In genomic region chr17:74739227-74739831, GRCh38 we compare ENCODE assay signal across 14 cellular contexts. TPM values are rescaled to one million over a fixed set of nuclear protein-coding genes. Genes with fewer than 3 reads are reported as not detected.
DNase-seq lines count a peak whose midpoint lies in the region; ATAC-seq, FAIRE-seq and TF ChIP-seq lines count a peak whose summit lies in the region.
"Had no signal": no experiment of that assay in that cellular context is flagged by ENCODE, and none has a peak within 500 bp of the region (broad histone marks: within the 10 kb centered on the region; RNA-seq: fewer than 3 reads in every experiment).

No MANE protein-coding gene starts in this region.

- no peak overlapping the region for H2BK12ac ChIP-seq in H1 (ENCODE audit: low read depth, low read length)

- H3K36me3 ChIP-seq in BLaER1 = no peaks in the 10 kb centered on the region
- no peaks in the 10 kb centered on the region for H3K36me3 ChIP-seq in Caco-2 (ENCODE audit: control insufficient read depth, insufficient read depth, low read length)
- no peaks in the 10 kb centered on the region for H3K36me3 ChIP-seq in H1 (ENCODE audit: control insufficient read depth in 2 of 4, insufficient read depth in 4 of 4, low read length in 3 of 4)
- H3K36me3 ChIP-seq in gastrocnemius medialis = no peaks in the 10 kb centered on the region
- H3K36me3 ChIP-seq: right atrium auricular region had no signal

- peaks cover 99% of the 10 kb centered on the region for H3K4me1 ChIP-seq in BLaER1
- H3K4me1 ChIP-seq in Caco-2 = peaks cover 24% of the 10 kb centered on the region
- H3K4me1 ChIP-seq in H1 (replicated peaks in 1 of 4; ENCODE audit: control insufficient read depth in 3 of 4, insufficient read depth in 4 of 4, low read length in 3 of 4) = peaks cover 5 to 18% (median 11%) of the 10 kb centered on the region in 4 experiments
- H3K4me1 ChIP-seq in gastrocnemius medialis = peaks cover 0 to 12% of the 10 kb centered on the region in 2 donors

- TF ChIP-seq EP300 in H1 (IDR thresholded peaks at IDR 0.05; ENCODE audit: borderline replicate concordance in 1 of 2, low read depth in 2 of 2, low read length in 2 of 2) = no peak

- CTCF ChIA-PET in Caco-2 (lab: Charles Lee) (interaction anchor here (3.2 to 4.1 kb wide), 2 partner anchors 82 to 134 kb away, joined by 11 to 366 read pairs; partner anchors contain the start of gene FDXR), H1 (lab: Charles Lee; ENCODE audit: partially characterized antibody) (interaction anchor here (0.7 to 5.7 kb wide), 13 partner anchors 12 to 1282 kb away, joined by 3 to 81 read pairs (median 11); no protein-coding TSS in a partner anchor)

- DNase-seq in Caco-2 (no peak), T1000 (lab: John Stamatoyannopoulos, UW) (peak; percentile 88), H1 (ENCODE audit: low read depth in 1 of 2, low spot score in 2 of 2) (no peak), gastrocnemius medialis (no peak), omental fat pad (ENCODE audit: low spot score) (no peak), posterior vena cava (ENCODE audit: low spot score) (no peak)
- DNase-seq: C1 segment of cervical spinal cord; Kasumi-1; NK-92 treated with Interleukin-12 subunit alpha and Interleukin-12 subunit beta, amount 100 ng/mL, for 24 hours had no signal

- 0 out of 2 replicates have a peak overlapping the region, but pooled peaks have one; percentile 16 for H2AK5ac ChIP-seq in H1 (ENCODE audit: low read depth, low read length)

- no peak overlapping the region for H3K14ac ChIP-seq in H1 (ENCODE audit: insufficient read length)

- intact Hi-C loops in Caco-2 (cut with micrococcal nuclease; ENCODE audit: unreplicated experiment) = no loop called here
- intact Hi-C loops in gastrocnemius medialis (cut with DNase I; ENCODE audit: low total_unique reads) = no loop called here
- intact Hi-C loops in posterior vena cava (cut with DNase I) = no loop called here

- no peak for FAIRE-seq in H1 (lab: Jason Lieb, UNC)

- TF ChIP-seq CTCF in Caco-2 (IDR thresholded peaks at IDR 0.05; ENCODE audit: insufficient read depth in 1 of 2, low read depth in 1 of 2, low read length in 1 of 2, severe bottlenecking in 1 of 2, unreplicated experiment in 1 of 2) (no peak), H1 (IDR thresholded peaks at IDR 0.05; ENCODE audit: control extremely low read depth in 1 of 3, insufficient read depth in 1 of 3, low read depth in 1 of 3, low read length in 3 of 3) (no peak), gastrocnemius medialis (IDR thresholded peaks at IDR 0.05 in 4 of 5, conservative IDR thresholded peaks at IDR 0.05 in 1 of 5) (no peak), omental fat pad (IDR thresholded peaks at IDR 0.05) (no peak)

- H3K27ac Mint-ChIP-seq in Caco-2 (ENCODE audit: unreplicated experiment) = no peak overlapping the region

- H4K91ac ChIP-seq in H1 (replicated peaks; ENCODE audit: insufficient read length, low read length) = no peak overlapping the region

- H2BK5ac ChIP-seq in H1 (ENCODE audit: low read depth, low read length) = no peak overlapping the region

- TF ChIP-seq POLR2A in H1 (IDR thresholded peaks at IDR 0.05; ENCODE audit: control extremely low read depth in 1 of 2, low read depth in 2 of 2, low read length in 2 of 2) (no peak), gastrocnemius medialis (IDR thresholded peaks at IDR 0.05) (no peak)

- peaks cover 6% of the 10 kb centered on the region for H3K36me3 Mint-ChIP-seq in Caco-2 (ENCODE audit: insufficient read depth, unreplicated experiment)

- H2AFZ ChIP-seq in H1 (ENCODE audit: low read length) = no peak overlapping the region

- peak overlapping the region; percentile 92 for H3K4me2 ChIP-seq in BLaER1
- H3K4me2 ChIP-seq in H1 (ENCODE audit: insufficient read depth in 1 of 2, low read depth in 2 of 2, low read length in 2 of 2) = no peak overlapping the region

- H3K9me3 Mint-ChIP-seq in Caco-2 (ENCODE audit: unreplicated experiment) = no peaks in the 10 kb centered on the region

- H3K79me1 ChIP-seq in H1 (ENCODE audit: low read depth, low read length) = no peaks in the 10 kb centered on the region

- no peaks in the 10 kb centered on the region for H3K9me3 ChIP-seq in BLaER1
- H3K9me3 ChIP-seq in Caco-2 = no peaks in the 10 kb centered on the region
- no peaks in the 10 kb centered on the region for H3K9me3 ChIP-seq in H1 (ENCODE audit: insufficient read depth in 2 of 2, low read depth in 1 of 2, low read length in 1 of 2)
- no peaks in the 10 kb centered on the region for H3K9me3 ChIP-seq in gastrocnemius medialis
- H3K9me3 ChIP-seq: right atrium auricular region had no signal

- H3K18ac ChIP-seq in H1 (ENCODE audit: extremely low read depth, low read length) = no peak overlapping the region; the same call in 1 of the 2 replicates

- no peak overlapping the region for H3K56ac ChIP-seq in H1 (replicated peaks; ENCODE audit: insufficient read length, low read depth, low read length)

- no peak overlapping the region for H3K4ac ChIP-seq in H1 (replicated peaks; ENCODE audit: insufficient read length, low read depth, low read length)

- H3K79me2 ChIP-seq in H1 (ENCODE audit: control insufficient read depth in 1 of 2, insufficient read depth in 2 of 2, low read length in 2 of 2) = no peaks in the 10 kb centered on the region

- in situ Hi-C loops in gastrocnemius medialis (cut with MboI; ENCODE audit: low sequenced_read_pairs in 4 of 4) = no loop called here

- WGBS in H1 (ENCODE audit: extremely low coverage in 1 of 2, insufficient coverage in 1 of 2, insufficient read length in 1 of 2, insufficient replicate concordance in 2 of 2, low coverage in 1 of 2, low lambda C conversion rate in 2 of 2, missing lambda C conversion rate in 1 of 2), 2 experiments = 82% methylated on average over 9 of the region's 12 CpGs; no CpG with 5 or more reads in 1 of the 2 experiments

- peak overlapping the region; percentile 76 for H3K4me3 Mint-ChIP-seq in Caco-2 (ENCODE audit: unreplicated experiment)

- H2BK15ac ChIP-seq in H1 (ENCODE audit: low read length) = no peak overlapping the region

- H3K27ac ChIP-seq in BLaER1 = peak overlapping the region; percentile 88
- no peak overlapping the region for H3K27ac ChIP-seq in H1 (ENCODE audit: low read depth, low read length)
- H3K27ac ChIP-seq in gastrocnemius medialis = no peak overlapping the region
- H3K27ac ChIP-seq: right atrium auricular region, VCaP had no signal

- POLR2A ChIA-PET in Caco-2 (lab: Charles Lee) = no interaction called here
- POLR2A ChIA-PET in H1 (lab: Charles Lee; ENCODE audit: partially characterized antibody) = interaction anchor here (0.6 to 4.6 kb wide), 2 partner anchors 10 to 1399 kb away, joined by 4 to 60 read pairs; partner anchors contain the start of gene NHERF1

- H3K9ac ChIP-seq in BLaER1 (0 out of 2 replicates have a peak overlapping the region, but pooled peaks have one; percentile 77), H1 (replicated peaks in 1 of 4; ENCODE audit: extremely low read depth in 1 of 4, low read depth in 3 of 4, low read length in 3 of 4) (no peak overlapping the region)

- no peak overlapping the region for H4K5ac ChIP-seq in H1 (ENCODE audit: insufficient read length, low read depth, low read length)

- ATAC-seq in HG02852 (IDR thresholded peaks at IDR 0.05; ENCODE audit: unreplicated experiment) (no peak), gastrocnemius medialis (no peak), omental fat pad (ENCODE audit: low FRiP score) (no peak)

- no peaks in the 10 kb centered on the region for H4K20me1 ChIP-seq in BLaER1
- H4K20me1 ChIP-seq in H1 (replicated peaks in 1 of 2; ENCODE audit: control insufficient read depth in 1 of 2, insufficient read depth in 2 of 2, low read length in 2 of 2) = no peaks in the 10 kb centered on the region

- no peak overlapping the region for H2BK120ac ChIP-seq in H1 (replicated peaks; ENCODE audit: low read depth, low read length)

- TF ChIP-seq RAD21 in H1 (IDR thresholded peaks at IDR 0.05 in 1 of 2, conservative IDR thresholded peaks at IDR 0.05 in 1 of 2; ENCODE audit: low read depth in 2 of 2, low read length in 2 of 2) = no peak

- peaks cover 10% of the 10 kb centered on the region; the same call in 1 of the 2 replicates for H3K23me2 ChIP-seq in H1 (ENCODE audit: low read depth, low read length)

- H3K23ac ChIP-seq in H1 (ENCODE audit: insufficient read length) = no peak overlapping the region

- H3K4me3 ChIP-seq in BLaER1 = peak overlapping the region; percentile 72
- H3K4me3 ChIP-seq in Caco-2 (ENCODE audit: low read depth, low read length) = no peak overlapping the region
- H3K4me3 ChIP-seq in H1 (ENCODE audit: extremely low read depth in 1 of 4, insufficient read depth in 2 of 4, low read depth in 3 of 4, low read length in 4 of 4) = no peak overlapping the region
- no peak overlapping the region for H3K4me3 ChIP-seq in gastrocnemius medialis
- H3K4me3 ChIP-seq: right atrium auricular region had no signal

- no peak overlapping the region for H4K8ac ChIP-seq in H1 (ENCODE audit: extremely low read depth, insufficient read depth, low read length)

- H3K27me3 Mint-ChIP-seq in Caco-2 (ENCODE audit: insufficient read depth, unreplicated experiment) = no peaks in the 10 kb centered on the region

- H3K4me1 Mint-ChIP-seq in Caco-2 (ENCODE audit: low read depth, unreplicated experiment) = peaks cover 13% of the 10 kb centered on the region

- no peak overlapping the region for H2BK20ac ChIP-seq in H1 (ENCODE audit: low read length)

- no TSS peak for BruUV-seq in Caco-2 (replicated peaks; lab: Mats Ljungman, UMichigan)

- H3K27me3 ChIP-seq in BLaER1 = no peaks in the 10 kb centered on the region
- no peaks in the 10 kb centered on the region for H3K27me3 ChIP-seq in Caco-2 (replicated peaks; ENCODE audit: control insufficient read depth, insufficient read depth, low read length)
- H3K27me3 ChIP-seq in H1 (replicated peaks in 1 of 4; ENCODE audit: control insufficient read depth in 3 of 4, extremely low read depth in 1 of 4, insufficient read depth in 3 of 4, low read length in 3 of 4) = peaks cover 0 to 5% (median 2%) of the 10 kb centered on the region in 4 experiments; a peak in 4 of 7 replicates
- H3K27me3 ChIP-seq in gastrocnemius medialis = peaks cover 52 to 71% (median 55%) of the 10 kb centered on the region in 3 donors

RNA-seq across cellular contexts. Expression of gene RAB37, which starts 2.3 kb away (rescaled TPM):
- 12.3 and 14.8 TPM in 2 replicates for total RNA-seq in Caco-2 (2022)
- total RNA-seq in H1 (2021; fragmentation: NEBNext Ultra II Directional; extraction: Animal tissue kit (Norgen Biotek cat#: 25700)) = 5.2 and 5.5 TPM in 2 replicates
- polyA plus RNA-seq in H1 (2011; rRNA removed) = 6.1 and 6.6 TPM in 2 replicates
- polyA plus RNA-seq in H1 (2011; cell fraction: cytosol; rRNA removed) = 9.7 TPM
- polyA plus RNA-seq in H1 (2011; cell fraction: nucleus; rRNA removed) = 13.3 TPM
- 5.0 to 7.8 TPM (median 6.5 TPM) in 4 replicates for polyA plus RNA-seq in H1 (2012, experiment 1 of 2)
- polyA plus RNA-seq in H1 (2012, experiment 2 of 2) = 4.2 TPM
- polyA plus RNA-seq in H1 (2013, experiment 1 of 2) = 6.1 TPM
- 5.8 TPM for polyA plus RNA-seq in H1 (2013, experiment 2 of 2)
- 4.4 and 12.4 TPM in 2 replicates for polyA minus RNA-seq in H1 (2011; rRNA and poly(A)+ RNA removed)
- 7.9 TPM for polyA minus RNA-seq in H1 (2011; cell fraction: cytosol; rRNA and poly(A)+ RNA removed)
- 2.7 TPM for polyA minus RNA-seq in H1 (2011; cell fraction: nucleus; rRNA and poly(A)+ RNA removed)
- total RNA-seq in gastrocnemius medialis = 1 to 10 TPM in 1 of 4 donors, under 1 TPM in 3; 0.24 to 3.7 (median 0.43) TPM
- total RNA-seq in omental fat pad = 1 to 10 TPM in 2 of 4 donors, under 1 TPM in 2; 0.48 to 3.0 (median 1.4) TPM
- total RNA-seq in posterior vena cava = 1 to 10 TPM; 1.1 to 1.6 TPM

RNA-seq across cellular contexts. Expression of gene NHERF1, which starts 9.1 kb away (rescaled TPM):
- 204 and 218 TPM in 2 replicates for total RNA-seq in Caco-2 (2022)
- 91.3 and 92.9 TPM in 2 replicates for total RNA-seq in H1 (2021; fragmentation: NEBNext Ultra II Directional; extraction: Animal tissue kit (Norgen Biotek cat#: 25700))
- 99.2 and 140 TPM in 2 replicates for polyA plus RNA-seq in H1 (2011; rRNA removed)
- polyA plus RNA-seq in H1 (2011; cell fraction: cytosol; rRNA removed) = 107 TPM
- polyA plus RNA-seq in H1 (2011; cell fraction: nucleus; rRNA removed) = 85.0 TPM
- 74.7 to 102 TPM (median 92.8 TPM) in 4 replicates for polyA plus RNA-seq in H1 (2012, experiment 1 of 2)
- polyA plus RNA-seq in H1 (2012, experiment 2 of 2) = 128 TPM
- 121 TPM for polyA plus RNA-seq in H1 (2013, experiment 1 of 2)
- 130 TPM for polyA plus RNA-seq in H1 (2013, experiment 2 of 2)
- polyA minus RNA-seq in H1 (2011; rRNA and poly(A)+ RNA removed) = 57.8 and 78.7 TPM in 2 replicates
- 43.7 TPM for polyA minus RNA-seq in H1 (2011; cell fraction: cytosol; rRNA and poly(A)+ RNA removed)
- polyA minus RNA-seq in H1 (2011; cell fraction: nucleus; rRNA and poly(A)+ RNA removed) = 26.3 TPM
- 1 to 10 TPM; 3.8 to 5.6 (median 5.5) TPM for total RNA-seq in gastrocnemius medialis
- total RNA-seq in omental fat pad = 10 to 100 TPM; 18.0 to 51.7 (median 21.8) TPM
- total RNA-seq in posterior vena cava = 10 to 100 TPM in 1 of 2 donors, 1 to 10 TPM in 1; 7.0 to 11.5 TPM

RNA-seq across cellular contexts. Expression of gene CD300LF, which starts 26.6 kb away (rescaled TPM):
- 2.2 and 2.4 TPM in 2 replicates for total RNA-seq in Caco-2 (2022)
- total RNA-seq in H1 (2021; fragmentation: NEBNext Ultra II Directional; extraction: Animal tissue kit (Norgen Biotek cat#: 25700)) = not detected in 2 replicates
- polyA plus RNA-seq in H1 (2011; rRNA removed) = not detected in 2 replicates
- polyA plus RNA-seq in H1 (2011; cell fraction: cytosol; rRNA removed) = not detected
- polyA plus RNA-seq in H1 (2011; cell fraction: nucleus; rRNA removed) = not detected
- not detected in 4 replicates for polyA plus RNA-seq in H1 (2012, experiment 1 of 2)
- not detected for polyA plus RNA-seq in H1 (2012, experiment 2 of 2)
- not detected for polyA plus RNA-seq in H1 (2013, experiment 1 of 2)
- polyA plus RNA-seq in H1 (2013, experiment 2 of 2) = not detected
- polyA minus RNA-seq in H1 (2011; rRNA and poly(A)+ RNA removed) = not detected in 2 replicates
- polyA minus RNA-seq in H1 (2011; cell fraction: cytosol; rRNA and poly(A)+ RNA removed) = not detected
- not detected for polyA minus RNA-seq in H1 (2011; cell fraction: nucleus; rRNA and poly(A)+ RNA removed)
- not detected for total RNA-seq in gastrocnemius medialis
- 1 to 10 TPM in 3 of 4 donors, not detected in 1; 1.1 to 2.5 (median 2.2) TPM for total RNA-seq in omental fat pad
- 1 to 10 TPM in 1 of 2 donors, under 1 TPM in 1; 0.48 to 3.1 TPM for total RNA-seq in posterior vena cava
- total RNA-seq: G401 had no signal

RNA-seq across cellular contexts. Expression of gene NAT9, which starts 36.8 kb away (rescaled TPM):
- total RNA-seq in Caco-2 (2022) (84.5 and 89.5 TPM in 2 replicates), gastrocnemius medialis (10 to 100 TPM in 3 of 4 donors, 1 to 10 TPM in 1; 7.7 to 27.4 (median 14.5) TPM), omental fat pad (10 to 100 TPM; 15.1 to 35.9 (median 24.2) TPM), posterior vena cava (10 to 100 TPM; 26.8 to 31.7 TPM)
- total RNA-seq in H1 (2021; fragmentation: NEBNext Ultra II Directional; extraction: Animal tissue kit (Norgen Biotek cat#: 25700)) = 40.6 and 42.7 TPM in 2 replicates
- 32.3 and 42.4 TPM in 2 replicates for polyA plus RNA-seq in H1 (2011; rRNA removed)
- 67.6 TPM for polyA plus RNA-seq in H1 (2011; cell fraction: cytosol; rRNA removed)
- 198 TPM for polyA plus RNA-seq in H1 (2011; cell fraction: nucleus; rRNA removed)
- 49.1 to 72.7 TPM (median 58.9 TPM) in 4 replicates for polyA plus RNA-seq in H1 (2012, experiment 1 of 2)
- 32.4 TPM for polyA plus RNA-seq in H1 (2012, experiment 2 of 2)
- polyA plus RNA-seq in H1 (2013, experiment 1 of 2) = 28.5 TPM
- polyA plus RNA-seq in H1 (2013, experiment 2 of 2) = 24.6 TPM
- 39.6 and 41.7 TPM in 2 replicates for polyA minus RNA-seq in H1 (2011; rRNA and poly(A)+ RNA removed)
- polyA minus RNA-seq in H1 (2011; cell fraction: cytosol; rRNA and poly(A)+ RNA removed) = 18.8 TPM
- polyA minus RNA-seq in H1 (2011; cell fraction: nucleus; rRNA and poly(A)+ RNA removed) = 50.9 TPM
